Comparison of ENCODE assay signal across 1 cellular context in the genomic region with DNA sequence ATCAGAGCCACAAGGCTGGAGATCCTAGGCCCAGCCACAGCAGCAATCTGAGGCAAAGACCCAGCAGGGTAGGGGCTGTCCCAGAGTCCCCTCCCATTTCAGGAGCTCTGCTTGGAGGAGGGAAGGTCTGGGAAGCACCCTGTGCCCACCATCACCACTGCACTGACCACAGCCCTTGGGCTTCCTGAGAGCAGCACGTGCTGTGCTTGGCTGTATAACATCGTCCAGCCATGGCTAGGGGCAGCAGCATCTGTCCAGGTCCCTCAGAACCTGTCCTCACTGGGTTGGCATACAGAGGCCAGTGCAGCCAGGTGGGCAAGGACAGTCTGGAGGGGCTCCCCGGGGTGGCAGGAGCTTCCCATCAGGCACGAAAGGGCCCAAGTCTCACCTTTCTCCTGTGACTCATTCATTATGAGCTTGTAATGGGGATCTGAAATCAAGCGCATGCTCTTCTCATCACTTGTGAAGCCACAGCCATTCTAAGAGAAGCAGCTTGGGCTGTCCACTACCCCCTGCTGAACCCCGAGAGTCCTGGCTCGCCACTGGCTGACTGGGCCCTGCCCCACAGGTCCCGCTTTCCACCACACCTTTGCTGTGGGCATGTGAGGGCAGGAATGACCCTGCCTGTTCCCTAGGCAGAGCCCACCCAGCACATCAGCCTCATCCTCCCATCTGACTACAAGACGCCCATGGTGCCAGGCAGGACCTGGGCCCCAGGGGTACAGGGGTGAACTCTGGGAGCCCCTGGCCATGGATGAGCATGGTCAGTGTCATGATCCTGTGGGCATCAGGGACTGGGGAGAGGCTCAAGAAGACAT.
A peak's percentile ranks its signal among the peaks of the same experiment; 100 is the strongest.
TF ChIP-seq lines count a peak whose summit lies in the region.

No MANE protein-coding gene starts in this region.

TF ChIP-seq in K562, 482 proteins besides CTCF, POLR2A, EP300 and RAD21 (continued from another document):
- TF ChIP-seq, protein P1, sequence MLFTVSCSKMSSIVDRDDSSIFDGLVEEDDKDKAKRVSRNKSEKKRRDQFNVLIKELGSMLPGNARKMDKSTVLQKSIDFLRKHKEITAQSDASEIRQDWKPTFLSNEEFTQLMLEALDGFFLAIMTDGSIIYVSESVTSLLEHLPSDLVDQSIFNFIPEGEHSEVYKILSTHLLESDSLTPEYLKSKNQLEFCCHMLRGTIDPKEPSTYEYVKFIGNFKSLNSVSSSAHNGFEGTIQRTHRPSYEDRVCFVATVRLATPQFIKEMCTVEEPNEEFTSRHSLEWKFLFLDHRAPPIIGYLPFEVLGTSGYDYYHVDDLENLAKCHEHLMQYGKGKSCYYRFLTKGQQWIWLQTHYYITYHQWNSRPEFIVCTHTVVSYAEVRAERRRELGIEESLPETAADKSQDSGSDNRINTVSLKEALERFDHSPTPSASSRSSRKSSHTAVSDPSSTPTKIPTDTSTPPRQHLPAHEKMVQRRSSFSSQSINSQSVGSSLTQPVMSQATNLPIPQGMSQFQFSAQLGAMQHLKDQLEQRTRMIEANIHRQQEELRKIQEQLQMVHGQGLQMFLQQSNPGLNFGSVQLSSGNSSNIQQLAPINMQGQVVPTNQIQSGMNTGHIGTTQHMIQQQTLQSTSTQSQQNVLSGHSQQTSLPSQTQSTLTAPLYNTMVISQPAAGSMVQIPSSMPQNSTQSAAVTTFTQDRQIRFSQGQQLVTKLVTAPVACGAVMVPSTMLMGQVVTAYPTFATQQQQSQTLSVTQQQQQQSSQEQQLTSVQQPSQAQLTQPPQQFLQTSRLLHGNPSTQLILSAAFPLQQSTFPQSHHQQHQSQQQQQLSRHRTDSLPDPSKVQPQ (CRISPR knock-in tag; IDR thresholded peaks at IDR 0.05; ENCODE audit: borderline replicate concordance): no peak
- TF ChIP-seq, protein P2, sequence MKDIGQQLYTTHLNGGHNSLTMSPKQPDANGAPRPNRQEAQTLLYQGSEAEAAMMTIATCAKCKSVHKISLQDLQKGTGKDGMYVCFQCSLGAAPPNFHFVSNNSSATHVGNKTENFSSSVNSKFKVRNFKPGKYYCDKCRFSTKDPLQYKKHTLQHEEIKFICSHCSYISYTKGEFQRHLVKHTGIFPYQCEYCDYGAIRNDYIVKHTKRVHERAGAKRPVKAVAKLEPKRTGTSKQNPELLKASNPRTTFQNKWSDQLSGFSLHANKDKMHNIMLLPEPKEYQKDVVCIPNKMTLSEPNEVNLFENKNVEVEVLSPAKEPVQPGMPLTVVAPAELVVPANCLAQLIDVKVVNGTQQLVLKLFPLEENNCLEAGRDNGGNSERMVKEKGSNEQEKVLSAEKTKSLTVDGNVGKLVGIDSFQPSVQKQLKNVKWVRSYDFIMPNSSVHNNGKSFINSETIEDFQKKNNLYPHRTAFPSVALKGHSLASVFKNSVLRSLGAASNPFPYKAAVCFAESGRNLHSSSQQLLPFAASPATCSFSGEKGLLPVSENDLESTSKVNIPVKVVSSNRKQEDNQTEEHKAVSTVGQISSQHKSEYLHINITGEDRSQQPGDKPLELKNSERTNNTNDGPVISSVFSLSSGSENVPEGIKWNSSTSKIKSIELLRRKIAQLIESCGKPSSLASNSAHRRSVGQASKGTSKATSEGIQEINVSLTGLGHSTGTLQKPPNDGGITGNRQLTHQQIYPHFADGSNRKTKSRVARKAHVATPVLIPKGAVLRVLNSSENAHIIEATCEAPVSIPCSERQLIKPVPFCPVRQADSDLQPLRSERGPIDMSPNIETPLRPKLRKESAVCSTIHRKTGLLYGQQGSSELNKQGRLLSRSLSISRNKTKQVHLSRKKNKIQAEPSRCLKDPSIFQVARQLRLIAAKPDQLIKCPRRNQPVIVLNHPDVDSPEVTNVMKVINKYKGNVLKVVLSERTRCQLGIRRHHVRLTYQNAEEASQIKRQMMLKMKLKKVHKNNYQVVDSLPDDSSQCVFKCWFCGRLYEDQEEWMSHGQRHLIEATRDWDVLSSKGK (CRISPR knock-in tag; IDR thresholded peaks at IDR 0.05): no peak
- TF ChIP-seq LEF1 (IDR thresholded peaks at IDR 0.05) (no peak), RNF2 (IDR thresholded peaks at IDR 0.05) (no peak), ZNF589 (CRISPR knock-in tag; IDR thresholded peaks at IDR 0.05; ENCODE audit: low read depth) (no peak), IFI16 (CRISPR knock-in tag; IDR thresholded peaks at IDR 0.05) (no peak), ZNF41 (CRISPR knock-in tag; conservative IDR thresholded peaks at IDR 0.05) (no peak), SMARCE1 (IDR thresholded peaks at IDR 0.05) (no peak), EZH2 (IDR thresholded peaks at IDR 0.05; ENCODE audit: borderline replicate concordance, low read depth, low read length) (no peak), BACH1 (tag; IDR thresholded peaks at IDR 0.05) (no peak)
- TF ChIP-seq, protein P3, sequence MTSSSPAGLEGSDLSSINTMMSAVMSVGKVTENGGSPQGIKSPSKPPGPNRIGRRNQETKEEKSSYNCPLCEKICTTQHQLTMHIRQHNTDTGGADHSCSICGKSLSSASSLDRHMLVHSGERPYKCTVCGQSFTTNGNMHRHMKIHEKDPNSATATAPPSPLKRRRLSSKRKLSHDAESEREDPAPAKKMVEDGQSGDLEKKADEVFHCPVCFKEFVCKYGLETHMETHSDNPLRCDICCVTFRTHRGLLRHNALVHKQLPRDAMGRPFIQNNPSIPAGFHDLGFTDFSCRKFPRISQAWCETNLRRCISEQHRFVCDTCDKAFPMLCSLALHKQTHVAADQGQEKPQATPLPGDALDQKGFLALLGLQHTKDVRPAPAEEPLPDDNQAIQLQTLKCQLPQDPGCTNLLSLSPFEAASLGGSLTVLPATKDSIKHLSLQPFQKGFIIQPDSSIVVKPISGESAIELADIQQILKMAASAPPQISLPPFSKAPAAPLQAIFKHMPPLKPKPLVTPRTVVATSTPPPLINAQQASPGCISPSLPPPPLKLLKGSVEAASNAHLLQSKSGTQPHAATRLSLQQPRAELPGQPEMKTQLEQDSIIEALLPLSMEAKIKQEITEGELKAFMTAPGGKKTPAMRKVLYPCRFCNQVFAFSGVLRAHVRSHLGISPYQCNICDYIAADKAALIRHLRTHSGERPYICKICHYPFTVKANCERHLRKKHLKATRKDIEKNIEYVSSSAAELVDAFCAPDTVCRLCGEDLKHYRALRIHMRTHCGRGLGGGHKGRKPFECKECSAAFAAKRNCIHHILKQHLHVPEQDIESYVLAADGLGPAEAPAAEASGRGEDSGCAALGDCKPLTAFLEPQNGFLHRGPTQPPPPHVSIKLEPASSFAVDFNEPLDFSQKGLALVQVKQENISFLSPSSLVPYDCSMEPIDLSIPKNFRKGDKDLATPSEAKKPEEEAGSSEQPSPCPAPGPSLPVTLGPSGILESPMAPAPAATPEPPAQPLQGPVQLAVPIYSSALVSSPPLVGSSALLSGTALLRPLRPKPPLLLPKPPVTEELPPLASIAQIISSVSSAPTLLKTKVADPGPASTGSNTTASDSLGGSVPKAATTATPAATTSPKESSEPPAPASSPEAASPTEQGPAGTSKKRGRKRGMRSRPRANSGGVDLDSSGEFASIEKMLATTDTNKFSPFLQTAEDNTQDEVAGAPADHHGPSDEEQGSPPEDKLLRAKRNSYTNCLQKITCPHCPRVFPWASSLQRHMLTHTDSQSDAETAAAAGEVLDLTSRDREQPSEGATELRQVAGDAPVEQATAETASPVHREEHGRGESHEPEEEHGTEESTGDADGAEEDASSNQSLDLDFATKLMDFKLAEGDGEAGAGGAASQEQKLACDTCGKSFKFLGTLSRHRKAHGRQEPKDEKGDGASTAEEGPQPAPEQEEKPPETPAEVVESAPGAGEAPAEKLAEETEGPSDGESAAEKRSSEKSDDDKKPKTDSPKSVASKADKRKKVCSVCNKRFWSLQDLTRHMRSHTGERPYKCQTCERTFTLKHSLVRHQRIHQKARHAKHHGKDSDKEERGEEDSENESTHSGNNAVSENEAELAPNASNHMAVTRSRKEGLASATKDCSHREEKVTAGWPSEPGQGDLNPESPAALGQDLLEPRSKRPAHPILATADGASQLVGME (CRISPR knock-in tag; IDR thresholded peaks at IDR 0.05): 0 out of 2 replicates have a peak, but pooled peaks have one; percentile 17
- TF ChIP-seq, protein P4, sequence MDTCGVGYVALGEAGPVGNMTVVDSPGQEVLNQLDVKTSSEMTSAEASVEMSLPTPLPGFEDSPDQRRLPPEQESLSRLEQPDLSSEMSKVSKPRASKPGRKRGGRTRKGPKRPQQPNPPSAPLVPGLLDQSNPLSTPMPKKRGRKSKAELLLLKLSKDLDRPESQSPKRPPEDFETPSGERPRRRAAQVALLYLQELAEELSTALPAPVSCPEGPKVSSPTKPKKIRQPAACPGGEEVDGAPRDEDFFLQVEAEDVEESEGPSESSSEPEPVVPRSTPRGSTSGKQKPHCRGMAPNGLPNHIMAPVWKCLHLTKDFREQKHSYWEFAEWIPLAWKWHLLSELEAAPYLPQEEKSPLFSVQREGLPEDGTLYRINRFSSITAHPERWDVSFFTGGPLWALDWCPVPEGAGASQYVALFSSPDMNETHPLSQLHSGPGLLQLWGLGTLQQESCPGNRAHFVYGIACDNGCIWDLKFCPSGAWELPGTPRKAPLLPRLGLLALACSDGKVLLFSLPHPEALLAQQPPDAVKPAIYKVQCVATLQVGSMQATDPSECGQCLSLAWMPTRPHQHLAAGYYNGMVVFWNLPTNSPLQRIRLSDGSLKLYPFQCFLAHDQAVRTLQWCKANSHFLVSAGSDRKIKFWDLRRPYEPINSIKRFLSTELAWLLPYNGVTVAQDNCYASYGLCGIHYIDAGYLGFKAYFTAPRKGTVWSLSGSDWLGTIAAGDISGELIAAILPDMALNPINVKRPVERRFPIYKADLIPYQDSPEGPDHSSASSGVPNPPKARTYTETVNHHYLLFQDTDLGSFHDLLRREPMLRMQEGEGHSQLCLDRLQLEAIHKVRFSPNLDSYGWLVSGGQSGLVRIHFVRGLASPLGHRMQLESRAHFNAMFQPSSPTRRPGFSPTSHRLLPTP (IDR thresholded peaks at IDR 0.05; ENCODE audit: borderline replicate concordance, extremely low read depth, insufficient read length): no peak
TF ChIP-seq in K562: peak in this region for 24.
